Comparison of ENCODE assay signal across 20 cellular contexts in genomic region chr6:9361749-9362148, GRCh38.
"Had no signal": no experiment of that assay in that cellular context is flagged by ENCODE, and none has a peak within 500 bp of the region (broad histone marks: within the 10 kb centered on the region; RNA-seq: fewer than 3 reads in every experiment).

No MANE protein-coding gene starts in this region.

- H3K4me1 ChIP-seq: SJSA1 had no signal

- H3K27me3 ChIP-seq: SJSA1 had no signal

- H3K9me3 ChIP-seq: SJSA1 had no signal

- H3K36me3 ChIP-seq: SJSA1 had no signal

- DNase-seq: Karpas-422, KBM-7, MM.1S, MV-4-11, NCI-H1048, NCI-H1105, NCI-H1417, NCI-H1436 treated with DMSO at 0.1 percent for 48 hours, NCI-H1694, NCI-H187 treated with DMSO at 0.1 percent for 48 hours, NCI-H2029 treated with DMSO at 0.1 percent for 48 hours, NCI-H2171 treated with DMSO at 0.1 percent for 48 hours, NCI-H345, NCI-H446 treated with DMSO at 0.1 percent for 48 hours, NCI-H510A treated with DMSO at 0.1 percent for 48 hours, NCI-H526, SIG-M5 had no signal

- H3K4me3 ChIP-seq: SJSA1, SK-N-MC had no signal

- H3K27ac ChIP-seq: RWPE1, SJSA1, SK-N-MC had no signal
